1 cellular context compared by ENCODE assay signal in the genomic region with DNA sequence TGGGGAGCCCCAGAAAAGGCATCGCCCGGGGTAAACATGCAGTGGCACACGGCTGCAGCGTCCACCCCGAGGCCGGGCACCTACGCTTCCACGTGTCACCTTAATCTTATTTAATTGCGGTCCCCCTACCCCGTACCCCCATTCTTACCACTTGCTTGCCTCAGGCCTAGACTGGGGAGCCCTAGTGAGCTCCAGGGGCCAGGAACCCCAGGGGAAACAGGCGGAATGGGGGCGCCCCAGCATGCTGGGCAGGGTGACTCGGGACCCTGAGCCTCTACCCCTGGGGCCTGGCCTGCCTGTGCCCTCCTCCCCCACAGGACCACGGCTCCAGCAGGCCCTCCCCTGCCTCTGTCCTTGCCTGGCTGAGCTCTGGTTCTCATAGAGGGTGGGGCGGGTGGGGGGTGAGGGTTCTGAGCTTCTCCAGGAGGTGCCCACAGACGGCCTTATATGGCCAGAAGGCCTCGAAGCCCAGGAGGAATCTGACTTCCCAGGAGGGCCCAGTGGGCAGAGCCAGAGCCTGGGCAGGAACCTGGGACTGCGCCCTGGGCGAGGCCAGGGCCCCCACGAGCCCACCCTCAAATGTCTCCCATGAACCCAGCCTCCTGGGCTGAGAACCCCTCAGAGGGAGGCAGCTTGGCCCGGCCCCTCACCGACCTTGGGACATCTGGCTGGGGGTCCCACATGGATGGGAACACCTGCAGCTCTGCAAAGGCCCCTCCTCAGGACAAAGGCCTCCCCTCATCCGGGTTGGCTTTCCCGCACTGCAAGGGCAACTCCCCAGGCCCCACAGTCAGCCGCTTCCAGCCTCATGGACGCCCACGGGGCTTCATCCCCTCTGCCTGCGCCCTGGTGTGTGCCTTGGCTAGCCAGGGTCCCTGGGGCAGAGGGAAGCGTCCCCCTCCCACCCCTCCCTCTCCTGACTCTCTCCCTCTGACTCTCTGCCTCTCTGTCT.
TF ChIP-seq lines count a peak whose summit lies in the region.

No MANE protein-coding gene starts in this region.

TF ChIP-seq in HepG2, 621 proteins besides CTCF, POLR2A, EP300 and RAD21 (continued from another document and continues in another):
- TF ChIP-seq, protein P1, sequence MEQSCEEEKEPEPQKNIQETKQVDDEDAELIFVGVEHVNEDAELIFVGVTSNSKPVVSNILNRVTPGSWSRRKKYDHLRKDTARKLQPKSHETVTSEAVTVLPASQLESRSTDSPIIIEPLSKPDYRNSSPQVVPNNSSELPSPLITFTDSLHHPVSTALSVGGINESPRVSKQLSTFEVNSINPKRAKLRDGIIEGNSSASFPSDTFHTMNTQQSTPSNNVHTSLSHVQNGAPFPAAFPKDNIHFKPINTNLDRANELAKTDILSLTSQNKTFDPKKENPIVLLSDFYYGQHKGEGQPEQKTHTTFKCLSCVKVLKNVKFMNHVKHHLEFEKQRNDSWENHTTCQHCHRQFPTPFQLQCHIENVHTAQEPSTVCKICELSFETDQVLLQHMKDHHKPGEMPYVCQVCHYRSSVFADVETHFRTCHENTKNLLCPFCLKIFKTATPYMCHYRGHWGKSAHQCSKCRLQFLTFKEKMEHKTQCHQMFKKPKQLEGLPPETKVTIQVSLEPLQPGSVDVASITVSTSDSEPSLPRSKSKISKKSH (CRISPR knock-in tag; IDR thresholded peaks at IDR 0.05; ENCODE audit: borderline replicate concordance) = no peak; the same call in 1 of the 2 replicates
- TF ChIP-seq, protein P2, sequence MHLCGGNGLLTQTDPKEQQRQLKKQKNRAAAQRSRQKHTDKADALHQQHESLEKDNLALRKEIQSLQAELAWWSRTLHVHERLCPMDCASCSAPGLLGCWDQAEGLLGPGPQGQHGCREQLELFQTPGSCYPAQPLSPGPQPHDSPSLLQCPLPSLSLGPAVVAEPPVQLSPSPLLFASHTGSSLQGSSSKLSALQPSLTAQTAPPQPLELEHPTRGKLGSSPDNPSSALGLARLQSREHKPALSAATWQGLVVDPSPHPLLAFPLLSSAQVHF (CRISPR knock-in tag; IDR thresholded peaks at IDR 0.05) = no peak
- TF ChIP-seq ZNF17 (CRISPR knock-in tag; IDR thresholded peaks at IDR 0.05) (no peak), MEIS1 (CRISPR knock-in tag; IDR thresholded peaks at IDR 0.05; ENCODE audit: borderline replicate concordance) (no peak), WIZ (CRISPR knock-in tag; IDR thresholded peaks at IDR 0.05) (0 out of 2 replicates have a peak, but pooled peaks have one; percentile 0), NPAS2 (CRISPR knock-in tag; IDR thresholded peaks at IDR 0.05; ENCODE audit: borderline replicate concordance) (no peak), THAP11 (CRISPR knock-in tag; IDR thresholded peaks at IDR 0.05) (no peak), ZNF775 (CRISPR knock-in tag; IDR thresholded peaks at IDR 0.05; ENCODE audit: borderline replicate concordance) (no peak), ARNT2 (CRISPR knock-in tag; IDR thresholded peaks at IDR 0.05; ENCODE audit: low read depth) (no peak), SMAD9 (CRISPR knock-in tag; IDR thresholded peaks at IDR 0.05) (no peak), RFXAP (CRISPR knock-in tag; IDR thresholded peaks at IDR 0.05; ENCODE audit: borderline replicate concordance) (no peak), MATR3 (CRISPR knock-in tag; IDR thresholded peaks at IDR 0.05) (no peak), ZNF253 (CRISPR knock-in tag; IDR thresholded peaks at IDR 0.05; ENCODE audit: borderline replicate concordance) (no peak), ZNF549 (CRISPR knock-in tag; IDR thresholded peaks at IDR 0.05) (no peak), TAF1 (CRISPR knock-in tag; IDR thresholded peaks at IDR 0.05) (no peak), MIER2 (CRISPR knock-in tag; IDR thresholded peaks at IDR 0.05) (no peak), YEATS4 (CRISPR knock-in tag; IDR thresholded peaks at IDR 0.05; ENCODE audit: borderline replicate concordance) (no peak), PAF1 (CRISPR knock-in tag; IDR thresholded peaks at IDR 0.05) (no peak), SOX13 (IDR thresholded peaks at IDR 0.05) (no peak), SOX13 (CRISPR knock-in tag; conservative IDR thresholded peaks at IDR 0.05 in 1 of 2, IDR thresholded peaks at IDR 0.05 in 1 of 2) (no peak), HNRNPLL (IDR thresholded peaks at IDR 0.05; ENCODE audit: low read depth, low read length, poor library complexity, severe bottlenecking) (peak; percentile 5), NR2C2 (CRISPR knock-in tag; IDR thresholded peaks at IDR 0.05; ENCODE audit: borderline replicate concordance) (no peak), SIX4 (CRISPR knock-in tag; IDR thresholded peaks at IDR 0.05) (no peak), ZNF841 (CRISPR knock-in tag; IDR thresholded peaks at IDR 0.05; ENCODE audit: borderline replicate concordance) (no peak), RFX3 (CRISPR knock-in tag; IDR thresholded peaks at IDR 0.05) (no peak), ZSCAN25 (CRISPR knock-in tag; IDR thresholded peaks at IDR 0.05) (0 out of 2 replicates have a peak, but pooled peaks have one; percentile 9), ZNF768 (CRISPR knock-in tag; IDR thresholded peaks at IDR 0.05) (peak; percentile 72; the same call in 1 of the 2 replicates), ZNF747 (CRISPR knock-in tag; IDR thresholded peaks at IDR 0.05; ENCODE audit: borderline replicate concordance) (no peak), RARG (CRISPR knock-in tag; IDR thresholded peaks at IDR 0.05; ENCODE audit: low read depth) (no peak), RBM22 (optimal IDR thresholded peaks at IDR 0.05; ENCODE audit: low read length) (no peak), MIER3 (CRISPR knock-in tag; IDR thresholded peaks at IDR 0.05; ENCODE audit: borderline replicate concordance) (no peak), FIP1L1 (IDR thresholded peaks at IDR 0.05; ENCODE audit: borderline replicate concordance, insufficient read depth, low read depth, low read length) (no peak), KMT2A (CRISPR knock-in tag; IDR thresholded peaks at IDR 0.05) (no peak)
- TF ChIP-seq, protein P3, sequence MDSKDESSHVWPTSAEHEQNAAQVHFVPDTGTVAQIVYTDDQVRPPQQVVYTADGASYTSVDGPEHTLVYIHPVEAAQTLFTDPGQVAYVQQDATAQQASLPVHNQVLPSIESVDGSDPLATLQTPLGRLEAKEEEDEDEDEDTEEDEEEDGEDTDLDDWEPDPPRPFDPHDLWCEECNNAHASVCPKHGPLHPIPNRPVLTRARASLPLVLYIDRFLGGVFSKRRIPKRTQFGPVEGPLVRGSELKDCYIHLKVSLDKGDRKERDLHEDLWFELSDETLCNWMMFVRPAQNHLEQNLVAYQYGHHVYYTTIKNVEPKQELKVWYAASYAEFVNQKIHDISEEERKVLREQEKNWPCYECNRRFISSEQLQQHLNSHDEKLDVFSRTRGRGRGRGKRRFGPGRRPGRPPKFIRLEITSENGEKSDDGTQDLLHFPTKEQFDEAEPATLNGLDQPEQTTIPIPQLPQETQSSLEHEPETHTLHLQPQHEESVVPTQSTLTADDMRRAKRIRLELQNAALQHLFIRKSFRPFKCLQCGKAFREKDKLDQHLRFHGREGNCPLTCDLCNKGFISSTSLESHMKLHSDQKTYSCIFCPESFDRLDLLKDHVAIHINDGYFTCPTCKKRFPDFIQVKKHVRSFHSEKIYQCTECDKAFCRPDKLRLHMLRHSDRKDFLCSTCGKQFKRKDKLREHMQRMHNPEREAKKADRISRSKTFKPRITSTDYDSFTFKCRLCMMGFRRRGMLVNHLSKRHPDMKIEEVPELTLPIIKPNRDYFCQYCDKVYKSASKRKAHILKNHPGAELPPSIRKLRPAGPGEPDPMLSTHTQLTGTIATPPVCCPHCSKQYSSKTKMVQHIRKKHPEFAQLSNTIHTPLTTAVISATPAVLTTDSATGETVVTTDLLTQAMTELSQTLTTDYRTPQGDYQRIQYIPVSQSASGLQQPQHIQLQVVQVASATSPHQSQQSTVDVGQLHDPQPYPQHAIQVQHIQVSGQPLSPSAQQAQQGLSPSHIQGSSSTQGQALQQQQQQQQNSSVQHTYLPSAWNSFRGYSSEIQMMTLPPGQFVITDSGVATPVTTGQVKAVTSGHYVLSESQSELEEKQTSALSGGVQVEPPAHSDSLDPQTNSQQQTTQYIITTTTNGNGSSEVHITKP (CRISPR knock-in tag; IDR thresholded peaks at IDR 0.05; ENCODE audit: low read depth) = no peak
- TF ChIP-seq, protein P4, sequence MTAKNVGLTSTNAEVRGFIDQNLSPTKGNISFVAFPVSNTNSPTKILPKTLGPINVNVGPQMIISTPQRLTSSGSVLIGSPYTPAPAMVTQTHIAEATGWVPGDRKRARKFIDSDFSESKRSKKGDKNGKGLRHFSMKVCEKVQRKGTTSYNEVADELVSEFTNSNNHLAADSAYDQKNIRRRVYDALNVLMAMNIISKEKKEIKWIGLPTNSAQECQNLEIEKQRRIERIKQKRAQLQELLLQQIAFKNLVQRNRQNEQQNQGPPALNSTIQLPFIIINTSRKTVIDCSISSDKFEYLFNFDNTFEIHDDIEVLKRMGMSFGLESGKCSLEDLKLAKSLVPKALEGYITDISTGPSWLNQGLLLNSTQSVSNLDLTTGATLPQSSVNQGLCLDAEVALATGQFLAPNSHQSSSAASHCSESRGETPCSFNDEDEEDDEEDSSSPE (CRISPR knock-in tag; IDR thresholded peaks at IDR 0.05) = no peak
- TF ChIP-seq, protein P5, sequence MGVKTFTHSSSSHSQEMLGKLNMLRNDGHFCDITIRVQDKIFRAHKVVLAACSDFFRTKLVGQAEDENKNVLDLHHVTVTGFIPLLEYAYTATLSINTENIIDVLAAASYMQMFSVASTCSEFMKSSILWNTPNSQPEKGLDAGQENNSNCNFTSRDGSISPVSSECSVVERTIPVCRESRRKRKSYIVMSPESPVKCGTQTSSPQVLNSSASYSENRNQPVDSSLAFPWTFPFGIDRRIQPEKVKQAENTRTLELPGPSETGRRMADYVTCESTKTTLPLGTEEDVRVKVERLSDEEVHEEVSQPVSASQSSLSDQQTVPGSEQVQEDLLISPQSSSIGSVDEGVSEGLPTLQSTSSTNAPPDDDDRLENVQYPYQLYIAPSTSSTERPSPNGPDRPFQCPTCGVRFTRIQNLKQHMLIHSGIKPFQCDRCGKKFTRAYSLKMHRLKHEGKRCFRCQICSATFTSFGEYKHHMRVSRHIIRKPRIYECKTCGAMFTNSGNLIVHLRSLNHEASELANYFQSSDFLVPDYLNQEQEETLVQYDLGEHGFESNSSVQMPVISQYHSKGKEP (CRISPR knock-in tag; IDR thresholded peaks at IDR 0.05) = no peak
- TF ChIP-seq, protein P6, sequence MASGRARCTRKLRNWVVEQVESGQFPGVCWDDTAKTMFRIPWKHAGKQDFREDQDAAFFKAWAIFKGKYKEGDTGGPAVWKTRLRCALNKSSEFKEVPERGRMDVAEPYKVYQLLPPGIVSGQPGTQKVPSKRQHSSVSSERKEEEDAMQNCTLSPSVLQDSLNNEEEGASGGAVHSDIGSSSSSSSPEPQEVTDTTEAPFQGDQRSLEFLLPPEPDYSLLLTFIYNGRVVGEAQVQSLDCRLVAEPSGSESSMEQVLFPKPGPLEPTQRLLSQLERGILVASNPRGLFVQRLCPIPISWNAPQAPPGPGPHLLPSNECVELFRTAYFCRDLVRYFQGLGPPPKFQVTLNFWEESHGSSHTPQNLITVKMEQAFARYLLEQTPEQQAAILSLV (CRISPR knock-in tag; IDR thresholded peaks at IDR 0.05; ENCODE audit: borderline replicate concordance) = no peak
- TF ChIP-seq, protein P7, sequence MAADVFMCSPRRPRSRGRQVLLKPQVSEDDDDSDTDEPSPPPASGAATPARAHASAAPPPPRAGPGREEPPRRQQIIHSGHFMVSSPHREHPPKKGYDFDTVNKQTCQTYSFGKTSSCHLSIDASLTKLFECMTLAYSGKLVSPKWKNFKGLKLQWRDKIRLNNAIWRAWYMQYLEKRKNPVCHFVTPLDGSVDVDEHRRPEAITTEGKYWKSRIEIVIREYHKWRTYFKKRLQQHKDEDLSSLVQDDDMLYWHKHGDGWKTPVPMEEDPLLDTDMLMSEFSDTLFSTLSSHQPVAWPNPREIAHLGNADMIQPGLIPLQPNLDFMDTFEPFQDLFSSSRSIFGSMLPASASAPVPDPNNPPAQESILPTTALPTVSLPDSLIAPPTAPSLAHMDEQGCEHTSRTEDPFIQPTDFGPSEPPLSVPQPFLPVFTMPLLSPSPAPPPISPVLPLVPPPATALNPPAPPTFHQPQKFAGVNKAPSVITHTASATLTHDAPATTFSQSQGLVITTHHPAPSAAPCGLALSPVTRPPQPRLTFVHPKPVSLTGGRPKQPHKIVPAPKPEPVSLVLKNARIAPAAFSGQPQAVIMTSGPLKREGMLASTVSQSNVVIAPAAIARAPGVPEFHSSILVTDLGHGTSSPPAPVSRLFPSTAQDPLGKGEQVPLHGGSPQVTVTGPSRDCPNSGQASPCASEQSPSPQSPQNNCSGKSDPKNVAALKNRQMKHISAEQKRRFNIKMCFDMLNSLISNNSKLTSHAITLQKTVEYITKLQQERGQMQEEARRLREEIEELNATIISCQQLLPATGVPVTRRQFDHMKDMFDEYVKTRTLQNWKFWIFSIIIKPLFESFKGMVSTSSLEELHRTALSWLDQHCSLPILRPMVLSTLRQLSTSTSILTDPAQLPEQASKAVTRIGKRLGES (CRISPR knock-in tag; IDR thresholded peaks at IDR 0.05; ENCODE audit: borderline replicate concordance) = no peak
- TF ChIP-seq, protein P8, sequence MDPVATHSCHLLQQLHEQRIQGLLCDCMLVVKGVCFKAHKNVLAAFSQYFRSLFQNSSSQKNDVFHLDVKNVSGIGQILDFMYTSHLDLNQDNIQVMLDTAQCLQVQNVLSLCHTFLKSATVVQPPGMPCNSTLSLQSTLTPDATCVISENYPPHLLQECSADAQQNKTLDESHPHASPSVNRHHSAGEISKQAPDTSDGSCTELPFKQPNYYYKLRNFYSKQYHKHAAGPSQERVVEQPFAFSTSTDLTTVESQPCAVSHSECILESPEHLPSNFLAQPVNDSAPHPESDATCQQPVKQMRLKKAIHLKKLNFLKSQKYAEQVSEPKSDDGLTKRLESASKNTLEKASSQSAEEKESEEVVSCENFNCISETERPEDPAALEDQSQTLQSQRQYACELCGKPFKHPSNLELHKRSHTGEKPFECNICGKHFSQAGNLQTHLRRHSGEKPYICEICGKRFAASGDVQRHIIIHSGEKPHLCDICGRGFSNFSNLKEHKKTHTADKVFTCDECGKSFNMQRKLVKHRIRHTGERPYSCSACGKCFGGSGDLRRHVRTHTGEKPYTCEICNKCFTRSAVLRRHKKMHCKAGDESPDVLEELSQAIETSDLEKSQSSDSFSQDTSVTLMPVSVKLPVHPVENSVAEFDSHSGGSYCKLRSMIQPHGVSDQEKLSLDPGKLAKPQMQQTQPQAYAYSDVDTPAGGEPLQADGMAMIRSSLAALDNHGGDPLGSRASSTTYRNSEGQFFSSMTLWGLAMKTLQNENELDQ (CRISPR knock-in tag; IDR thresholded peaks at IDR 0.05; ENCODE audit: borderline replicate concordance) = no peak
- TF ChIP-seq, protein P9, sequence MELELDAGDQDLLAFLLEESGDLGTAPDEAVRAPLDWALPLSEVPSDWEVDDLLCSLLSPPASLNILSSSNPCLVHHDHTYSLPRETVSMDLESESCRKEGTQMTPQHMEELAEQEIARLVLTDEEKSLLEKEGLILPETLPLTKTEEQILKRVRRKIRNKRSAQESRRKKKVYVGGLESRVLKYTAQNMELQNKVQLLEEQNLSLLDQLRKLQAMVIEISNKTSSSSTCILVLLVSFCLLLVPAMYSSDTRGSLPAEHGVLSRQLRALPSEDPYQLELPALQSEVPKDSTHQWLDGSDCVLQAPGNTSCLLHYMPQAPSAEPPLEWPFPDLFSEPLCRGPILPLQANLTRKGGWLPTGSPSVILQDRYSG (CRISPR knock-in tag; IDR thresholded peaks at IDR 0.05) = no peak
